In the genomic region with DNA sequence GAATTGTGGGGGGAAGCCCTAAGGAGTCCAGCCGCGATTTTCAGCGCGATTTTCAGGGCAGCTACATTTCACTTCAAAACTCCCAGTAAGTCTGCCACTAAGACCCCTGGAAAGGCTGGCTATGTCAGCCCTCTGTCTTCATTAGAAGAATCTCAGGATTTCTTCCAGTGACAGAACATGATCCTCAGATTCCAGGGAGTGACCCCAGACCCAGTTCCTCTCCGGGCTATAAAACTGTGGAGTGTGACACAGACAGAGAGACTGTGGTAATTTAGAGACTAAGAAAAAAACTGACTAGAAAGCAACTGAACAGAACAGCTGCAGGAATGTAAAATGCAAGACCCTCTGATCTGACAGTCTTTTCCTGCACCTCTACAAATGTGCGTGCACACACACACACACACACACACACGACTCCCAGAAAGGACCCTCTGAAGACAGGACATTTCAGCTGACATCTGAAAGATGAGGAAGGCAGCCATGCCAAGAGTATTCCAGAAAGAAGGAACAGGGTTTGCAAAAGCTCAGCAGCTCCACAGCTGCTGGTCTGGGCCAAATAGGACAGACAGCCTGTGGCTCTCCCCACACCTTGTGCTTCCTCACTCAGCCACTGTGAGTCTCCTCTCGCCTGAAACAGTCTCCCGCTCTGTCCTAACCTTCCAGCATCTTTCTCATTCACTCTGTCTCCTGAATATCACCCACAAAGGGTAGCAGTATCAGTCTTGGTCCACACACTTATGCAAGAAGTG, we compare ENCODE assay signal across 8 cellular contexts.
DNase-seq lines count a peak whose midpoint lies in the region; ATAC-seq and TF ChIP-seq lines count a peak whose summit lies in the region.

No MANE protein-coding gene starts in this region.

- peak overlapping the region; percentile 29 for H2AFZ ChIP-seq in SU-DHL-6 (ENCODE audit: low read depth, low read length, severe bottlenecking)

- H3K79me2 ChIP-seq in SU-DHL-6 (ENCODE audit: insufficient read depth, low read length), result no peaks in the 10 kb centered on the region

- H3K4me3 Mint-ChIP-seq in activated naive CD4-positive, alpha-beta T cell treated with anti-CD3 and anti-CD28 coated beads, Interleukin-2, amount 50 U/mL, for 24 hours, result peak overlapping the region; percentile 16

- no peaks in the 10 kb centered on the region for H3K9me2 ChIP-seq in SU-DHL-6 (replicated peaks; ENCODE audit: insufficient read depth, low read length)

- H3K36me3 Mint-ChIP-seq in activated naive CD4-positive, alpha-beta T cell treated with anti-CD3 and anti-CD28 coated beads, Interleukin-2, amount 50 U/mL, for 24 hours, result no peaks in the 10 kb centered on the region

- no peak for TF ChIP-seq EP300 in ovary (IDR thresholded peaks at IDR 0.05)

- peak overlapping the region; percentile 71 for H3K4me2 ChIP-seq in SU-DHL-6 (ENCODE audit: low read depth, low read length, poor library complexity, severe bottlenecking)

- no peaks in the 10 kb centered on the region for H3K36me3 ChIP-seq in SU-DHL-6 (ENCODE audit: low read length)
- H3K36me3 ChIP-seq in heart right ventricle, result no peaks in the 10 kb centered on the region
- no peaks in the 10 kb centered on the region for H3K36me3 ChIP-seq in thyroid gland
- H3K36me3 ChIP-seq in A673 (ENCODE audit: insufficient read depth, low read length, poor library complexity, severe bottlenecking), result no peaks in the 10 kb centered on the region
- no peaks in the 10 kb centered on the region for H3K36me3 ChIP-seq in ovary

- peak overlapping the region; percentile 51 for H3K9ac ChIP-seq in SU-DHL-6 (ENCODE audit: low read length)

- peak overlapping the region; percentile 10 for H3K4me3 ChIP-seq in SU-DHL-6 (ENCODE audit: insufficient read depth, low read length, poor library complexity, severe bottlenecking)
- no peak overlapping the region for H3K4me3 ChIP-seq in heart right ventricle
- no peak overlapping the region for H3K4me3 ChIP-seq in thyroid gland (replicated peaks in 1 of 3)
- H3K4me3 ChIP-seq in A673 (ENCODE audit: low read depth, low read length, poor library complexity, severe bottlenecking), result no peak overlapping the region
- no peak overlapping the region for H3K4me3 ChIP-seq in ovary

- ATAC-seq in heart right ventricle (peak in 7 of 8 donors; percentile 39 to 87 (median 77)), HG03469 (IDR thresholded peaks at IDR 0.05; ENCODE audit: unreplicated experiment) (no peak)

- TF ChIP-seq CTCF in SU-DHL-6 (IDR thresholded peaks at IDR 0.05; ENCODE audit: insufficient read depth, low read length, poor library complexity, severe bottlenecking), result no peak
- peak in 7 of 9 donors; percentile 6 to 53 (median 36) for TF ChIP-seq CTCF in heart right ventricle (IDR thresholded peaks at IDR 0.05)
- peak in 3 of 6 experiments; percentile 25 to 32 (median 29) for TF ChIP-seq CTCF in thyroid gland (IDR thresholded peaks at IDR 0.05)
- TF ChIP-seq CTCF in A673 (conservative IDR thresholded peaks at IDR 0.05; ENCODE audit: low read depth, low read length), result no peak
- TF ChIP-seq CTCF in ovary (IDR thresholded peaks at IDR 0.05), result no peak

- no peaks in the 10 kb centered on the region for H3K9me3 ChIP-seq in SU-DHL-6 (ENCODE audit: insufficient read depth, low read length)
- H3K9me3 ChIP-seq in heart right ventricle, result no peaks in the 10 kb centered on the region
- H3K9me3 ChIP-seq in thyroid gland, result no peaks in the 10 kb centered on the region
- no peaks in the 10 kb centered on the region for H3K9me3 ChIP-seq in A673 (ENCODE audit: low read depth, low read length, poor library complexity, severe bottlenecking)
- H3K9me3 ChIP-seq in ovary, result no peaks in the 10 kb centered on the region

- no TSS peak for BruUV-seq in A673 (replicated peaks; lab: Mats Ljungman, UMichigan)

- POLR2A ChIA-PET in A673 (lab: Charles Lee; ENCODE audit: low non-redundant PET), result no interaction called here

- TF ChIP-seq POLR2A in thyroid gland (IDR thresholded peaks at IDR 0.05) (no peak), ovary (IDR thresholded peaks at IDR 0.05) (no peak)

- no peaks in the 10 kb centered on the region for H3K27me3 ChIP-seq in SU-DHL-6 (ENCODE audit: low read length)
- no peaks in the 10 kb centered on the region for H3K27me3 ChIP-seq in heart right ventricle
- H3K27me3 ChIP-seq in thyroid gland, result no peaks in the 10 kb centered on the region
- H3K27me3 ChIP-seq in A673 (replicated peaks; ENCODE audit: insufficient read depth, low read depth, low read length, poor library complexity), result no peaks in the 10 kb centered on the region
- H3K27me3 ChIP-seq in ovary, result no peaks in the 10 kb centered on the region

- peaks cover 72% of the 10 kb centered on the region for H3K4me1 Mint-ChIP-seq in activated naive CD4-positive, alpha-beta T cell treated with anti-CD3 and anti-CD28 coated beads, Interleukin-2, amount 50 U/mL, for 24 hours

- H3K4me1 ChIP-seq in heart right ventricle (peaks cover 3 to 64% (median 50%) of the 10 kb centered on the region in 9 donors), thyroid gland (peaks cover 41 to 52% of the 10 kb centered on the region in 2 donors), A673 (ENCODE audit: insufficient read depth, low read length, poor library complexity, severe bottlenecking) (no peaks in the 10 kb centered on the region), ovary (ENCODE audit: insufficient read depth) (peaks cover 5% of the 10 kb centered on the region)

- no peak for DNase-seq in activated naive CD4-positive, alpha-beta T cell treated with Interleukin-2 at 50 U/mL for 16 hours
- DNase-seq in heart right ventricle (peak in 1 of 2 donors; percentile 38), thyroid gland (peak; percentile 29 to 32), A673 (ENCODE audit: low spot score) (no peak), ovary (no peak)

- H4K20me1 ChIP-seq in SU-DHL-6 (ENCODE audit: low read depth, low read length), result no peaks in the 10 kb centered on the region

- H3K27ac ChIP-seq in SU-DHL-6 (ENCODE audit: low read depth, low read length) (peak overlapping the region; percentile 94), heart right ventricle (peak overlapping the region; percentile 2 to 79 (median 56)), thyroid gland (peak overlapping the region; percentile 54 to 60 (median 59)), A673 (ENCODE audit: low read depth, low read length, poor library complexity, severe bottlenecking) (no peak overlapping the region), ovary (no peak overlapping the region)

- no peaks in the 10 kb centered on the region for H3K27me3 Mint-ChIP-seq in activated naive CD4-positive, alpha-beta T cell treated with anti-CD3 and anti-CD28 coated beads, Interleukin-2, amount 50 U/mL, for 24 hours

- no peaks in the 10 kb centered on the region for H3K9me3 Mint-ChIP-seq in activated naive CD4-positive, alpha-beta T cell treated with anti-CD3 and anti-CD28 coated beads, Interleukin-2, amount 50 U/mL, for 24 hours

- intact Hi-C loops in heart right ventricle (cut with DNase I), result loop anchor here in 3 of 10 donors (5.0 to 10.0 kb wide), 3 partner anchors 42 to 54 kb away; no protein-coding TSS in a partner anchor
- intact Hi-C loops in thyroid gland (cut with DNase I), result no loop called here
- intact Hi-C loops in A673 (cut with micrococcal nuclease; ENCODE audit: unreplicated experiment), result no loop called here
- intact Hi-C loops in ovary (cut with DNase I), result no loop called here

- CTCF ChIA-PET in A673 (lab: Charles Lee), result no interaction called here

- 60 to 65% methylated on average over 9 of the region's 9 CpGs for WGBS in heart right ventricle, 2 donors
- WGBS in thyroid gland, 2 donors, result 79 to 80% methylated on average over 9 of the region's 9 CpGs
- 70 to 74% (median 71%) methylated on average over 9 of the region's 9 CpGs for WGBS in ovary, 3 donors

- peaks cover 77% of the 10 kb centered on the region for H3F3A ChIP-seq in SU-DHL-6 (ENCODE audit: insufficient read depth)

- H3K27ac Mint-ChIP-seq in activated naive CD4-positive, alpha-beta T cell treated with anti-CD3 and anti-CD28 coated beads, Interleukin-2, amount 50 U/mL, for 24 hours, result peak overlapping the region; percentile 41

Comparison
In these comparisons a context has a peak if more than half of its experiments do, and no peak if none do; other contexts are left out.
1. DNase-seq: peak in thyroid gland (2 of 2); none in activated naive CD4-positive, alpha-beta T cell treated with Interleukin-2 at 50 U/mL for 16 hours (single experiment), A673 (single experiment) and ovary (0 of 5).
2. H3K27ac ChIP-seq: peak in SU-DHL-6 (single experiment), heart right ventricle (10 of 10) and thyroid gland (3 of 3); none in A673 (single experiment) and ovary (0 of 2).
3. CTCF ChIP-seq: peak in heart right ventricle (7 of 9); none in SU-DHL-6 (single experiment), A673 (single experiment) and ovary (0 of 3).